Comparison of ENCODE assay signal across 13 cellular contexts in the genomic region with DNA sequence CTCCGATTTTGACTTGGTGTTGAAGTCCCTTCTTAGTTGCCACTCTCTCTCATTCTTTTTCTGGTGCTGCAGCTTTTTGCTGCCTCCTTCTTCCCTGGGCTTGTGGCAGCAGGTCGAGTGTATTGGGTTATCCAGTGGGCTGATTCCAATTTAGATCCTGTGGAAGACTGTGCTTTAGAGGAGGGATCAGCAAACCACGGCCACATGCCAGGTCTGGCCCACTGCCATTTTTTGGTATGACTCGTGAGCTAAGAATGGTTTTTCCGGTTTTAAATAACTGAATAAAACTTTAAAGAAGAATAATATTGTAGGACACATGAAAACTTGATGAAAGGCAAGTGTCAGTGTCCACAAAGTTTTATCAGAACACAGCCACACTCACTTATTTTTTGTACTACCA.
A peak's percentile ranks its signal among the peaks of the same experiment; 100 is the strongest.
DNase-seq lines count a peak whose midpoint lies in the region; ATAC-seq and TF ChIP-seq lines count a peak whose summit lies in the region.
"Had no signal": no experiment of that assay in that cellular context is flagged by ENCODE, and none has a peak within 500 bp of the region (broad histone marks: within the 10 kb centered on the region; RNA-seq: fewer than 3 reads in every experiment).

No MANE protein-coding gene starts in this region.

- H3K4me3 ChIP-seq in smooth muscle cell (no peak overlapping the region), upper lobe of left lung (no peak overlapping the region), transverse colon (no peak overlapping the region)
- H3K4me3 ChIP-seq: GM23338, lung, suprapubic skin had no signal

- H2AFZ ChIP-seq in smooth muscle cell (ENCODE audit: low read depth) = no peak overlapping the region
- H2AFZ ChIP-seq: GM23338, parathyroid adenoma had no signal

- H3K9ac ChIP-seq in smooth muscle cell (ENCODE audit: low read depth) = no peak overlapping the region
- H3K9ac ChIP-seq: parathyroid adenoma had no signal

- TF ChIP-seq POLR2A in upper lobe of left lung (IDR thresholded peaks at IDR 0.05) = no peak
- TF ChIP-seq POLR2A in transverse colon (IDR thresholded peaks at IDR 0.05) = no peak

- 33% methylated on average over 5 of the region's 5 CpGs for WGBS in smooth muscle cell (ENCODE audit: low lambda C conversion rate)
- whole genome bisulfite sequencing in upper lobe of left lung, 2 donors = 58 to 61% methylated on average over 5 of the region's 5 CpGs
- WGBS in transverse colon (ENCODE audit: low coverage in 1 of 2), 2 donors = 36 to 46% methylated on average over 4 to 5 of the region's 5 CpGs

- intact Hi-C loops in transverse colon (cut with DNase I; ENCODE audit: low total_unique reads) = no loop called here

- CTCF ChIA-PET in HEK293T (lab: Yijun Ruan, JAX) = no interaction called here

- H3K27ac ChIP-seq in epithelial cell of prostate (no peak overlapping the region), smooth muscle cell (ENCODE audit: low read depth) (no peak overlapping the region), upper lobe of left lung (no peak overlapping the region), transverse colon (no peak overlapping the region)
- H3K27ac ChIP-seq: parathyroid adenoma, suprapubic skin had no signal

- TF ChIP-seq CTCF in smooth muscle cell (IDR thresholded peaks at IDR 0.05; ENCODE audit: borderline replicate concordance, insufficient read depth, poor library complexity, severe bottlenecking) (no peak), upper lobe of left lung (IDR thresholded peaks at IDR 0.05) (no peak), transverse colon (IDR thresholded peaks at IDR 0.05) (no peak)

- H3K79me2 ChIP-seq in smooth muscle cell (ENCODE audit: low read depth) = no peaks in the 10 kb centered on the region
- H3K79me2 ChIP-seq: parathyroid adenoma had no signal

- peak; percentile 39 for DNase-seq in H4 (ENCODE audit: low spot score)
- DNase-seq in NCI-H446 (lab: John Stamatoyannopoulos, UW) = peak; percentile 27 to 79
- peak; percentile 24 for DNase-seq in epithelial cell of prostate (ENCODE audit: low read depth, low spot score)
- peak; percentile 1 for DNase-seq in smooth muscle cell (lab: John Stamatoyannopoulos, UW; ENCODE audit: unreplicated experiment)
- DNase-seq in HEK293T (ENCODE audit: extremely low spot score) = no peak
- DNase-seq in upper lobe of left lung = no peak
- no peak for DNase-seq in transverse colon
- DNase-seq: NCI-H1436, T-helper 9 cell had no signal

- no peaks in the 10 kb centered on the region for H3K9me3 ChIP-seq in smooth muscle cell (replicated peaks; ENCODE audit: low read depth)
- H3K9me3 ChIP-seq in upper lobe of left lung = no peaks in the 10 kb centered on the region
- H3K9me3 ChIP-seq in transverse colon = no peaks in the 10 kb centered on the region
- H3K9me3 ChIP-seq: suprapubic skin had no signal

- no peaks in the 10 kb centered on the region for H3K27me3 ChIP-seq in smooth muscle cell (ENCODE audit: low read depth)
- no peaks in the 10 kb centered on the region for H3K27me3 ChIP-seq in upper lobe of left lung
- no peaks in the 10 kb centered on the region for H3K27me3 ChIP-seq in transverse colon
- H3K27me3 ChIP-seq: suprapubic skin had no signal

- TF ChIP-seq EP300 in upper lobe of left lung (IDR thresholded peaks at IDR 0.05) = no peak
- TF ChIP-seq EP300 in transverse colon (IDR thresholded peaks at IDR 0.05; ENCODE audit: low read depth) = no peak

- POLR2A ChIA-PET in HEK293T (lab: Yijun Ruan, JAX) = no interaction called here

- in situ Hi-C loops in transverse colon (cut with MboI; ENCODE audit: low pct_ligation_motif_present in 1 of 4, low pct_unique_long_range_greater_than_20kb in 1 of 4, low sequenced_read_pairs in 3 of 4) = no loop called here

- H3K4me1 ChIP-seq in smooth muscle cell (ENCODE audit: low read depth) (no peaks in the 10 kb centered on the region), upper lobe of left lung (no peaks in the 10 kb centered on the region), transverse colon (no peaks in the 10 kb centered on the region)
- H3K4me1 ChIP-seq: parathyroid adenoma, suprapubic skin had no signal

- H3F3A ChIP-seq in smooth muscle cell (ENCODE audit: low read depth) = no peaks in the 10 kb centered on the region

- ATAC-seq in upper lobe of left lung (ENCODE audit: low FRiP score in 2 of 2) = no peak
- ATAC-seq: GM23338 had no signal

- H3K36me3 ChIP-seq in smooth muscle cell (ENCODE audit: low read depth) (no peaks in the 10 kb centered on the region), upper lobe of left lung (no peaks in the 10 kb centered on the region), transverse colon (no peaks in the 10 kb centered on the region)
- H3K36me3 ChIP-seq: suprapubic skin had no signal

- peak overlapping the region; percentile 34 for H3K4me2 ChIP-seq in smooth muscle cell
- H3K4me2 ChIP-seq: GM23338 had no signal

- peaks cover 58% of the 10 kb centered on the region for H4K20me1 ChIP-seq in smooth muscle cell (ENCODE audit: low read depth)

TF ChIP-seq in HEK293T, 16 proteins besides CTCF, POLR2A, EP300 and RAD21:
- TF ChIP-seq LEF1 (IDR thresholded peaks at IDR 0.05; ENCODE audit: borderline replicate concordance) (no peak), PKNOX1 (IDR thresholded peaks at IDR 0.05) (no peak), ELF4 (IDR thresholded peaks at IDR 0.05) (no peak), SUZ12 (IDR thresholded peaks at IDR 0.05) (no peak), ARNT (IDR thresholded peaks at IDR 0.05) (no peak), NFRKB (IDR thresholded peaks at IDR 0.05) (no peak), TARDBP (IDR thresholded peaks at IDR 0.05) (no peak), BHLHE40 (IDR thresholded peaks at IDR 0.05; ENCODE audit: borderline replicate concordance) (no peak), HDGF (IDR thresholded peaks at IDR 0.05; ENCODE audit: borderline replicate concordance) (no peak), SP1 (IDR thresholded peaks at IDR 0.05) (no peak), FOXM1 (IDR thresholded peaks at IDR 0.05; ENCODE audit: borderline replicate concordance) (no peak), CTBP1 (IDR thresholded peaks at IDR 0.05; ENCODE audit: borderline replicate concordance) (no peak), L3MBTL2 (conservative IDR thresholded peaks at IDR 0.05) (no peak), ZNF384 (IDR thresholded peaks at IDR 0.05) (no peak), FOXK2 (IDR thresholded peaks at IDR 0.05) (no peak), FOXA1 (IDR thresholded peaks at IDR 0.05) (no peak)
TF ChIP-seq in HEK293T: peak in this region for 0.

Comparison
In these comparisons a context has a peak if more than half of its experiments do, and no peak if none do; other contexts are left out.
1. DNase-seq: peak in H4 (single experiment), NCI-H446 (2 of 2), epithelial cell of prostate (single experiment) and smooth muscle cell (single experiment); none in HEK293T (single experiment), upper lobe of left lung (0 of 2) and transverse colon (single experiment).